Comparison of ENCODE assay signal across 8 cellular contexts in the genomic region with DNA sequence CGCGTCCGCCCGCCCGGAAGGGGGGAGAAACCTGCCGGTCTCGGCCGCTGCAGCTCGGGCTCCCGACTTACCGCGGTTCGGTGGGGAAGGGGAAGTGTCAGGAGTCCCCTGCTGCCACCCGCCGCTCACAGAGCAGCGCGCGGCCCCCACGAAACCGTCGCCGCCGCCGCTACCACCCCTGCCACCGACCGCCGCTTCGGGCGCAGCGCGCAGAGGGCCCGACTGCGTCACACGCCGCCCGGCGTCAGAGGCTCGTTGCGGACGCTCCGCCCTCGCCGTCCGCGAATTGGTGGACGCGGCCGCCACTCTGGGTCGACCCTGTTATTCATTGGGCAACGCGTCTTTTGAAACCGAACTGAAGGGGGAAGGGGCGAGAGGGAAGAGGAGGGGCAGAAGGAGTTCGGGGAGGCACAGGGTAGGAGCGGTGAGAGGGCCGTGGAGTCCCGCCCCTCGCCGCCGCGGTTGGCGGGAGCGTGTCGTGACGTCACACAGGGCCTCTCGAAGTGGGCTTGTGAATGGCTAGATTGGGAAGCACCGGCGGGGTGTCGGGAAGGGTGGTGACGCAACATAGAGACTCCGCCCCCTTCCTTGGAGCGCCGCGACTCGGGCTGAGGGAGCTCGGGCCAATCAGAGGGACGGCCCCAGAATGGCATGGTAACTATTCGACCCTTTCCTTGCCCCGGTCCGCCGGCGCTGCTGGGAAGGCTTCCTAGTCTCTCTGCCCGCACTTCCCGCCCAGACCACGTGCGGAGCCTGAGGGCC. TPM values are rescaled to one million over a fixed set of nuclear protein-coding genes. Genes with fewer than 3 reads are reported as not detected.
DNase-seq lines count a peak whose midpoint lies in the region; ATAC-seq and TF ChIP-seq lines count a peak whose summit lies in the region.

A gene (minus strand): TSS at position 226 of the 762 bp plus-strand sequence. CDS start 15,437 bp downstream, outside the sequence.

- no peak for TF ChIP-seq CTCF in C4-2B (conservative IDR thresholded peaks at IDR 0.05)

- peak within 1 kb of the TSS; percentile 93 for H3K4me3 Mint-ChIP-seq in dendritic cell treated with granulocyte-macrophage colony-stimulating factor and Interleukin-4, amounts not matched to agents 40 ng/mL and 50 ng/mL, for 4 days

- peak within 1 kb of the TSS; percentile 93 for H3K27ac ChIP-seq in C4-2B

- H3K27ac Mint-ChIP-seq in dendritic cell treated with granulocyte-macrophage colony-stimulating factor and Interleukin-4, amounts not matched to agents 40 ng/mL and 50 ng/mL, for 4 days, result peak within 1 kb of the TSS; percentile 98

- intact Hi-C loops in dendritic cell treated with granulocyte-macrophage colony-stimulating factor and Interleukin-4, amounts not matched to agents 40 ng/mL and 50 ng/mL, for 4 days (cut with micrococcal nuclease), result no loop called here

- H3K9me3 Mint-ChIP-seq in dendritic cell treated with granulocyte-macrophage colony-stimulating factor and Interleukin-4, amounts not matched to agents 40 ng/mL and 50 ng/mL, for 4 days, result no peaks in the 10 kb centered on the region

- peaks cover 35% of the 10 kb centered on the region for H3K36me3 Mint-ChIP-seq in dendritic cell treated with granulocyte-macrophage colony-stimulating factor and Interleukin-4, amounts not matched to agents 40 ng/mL and 50 ng/mL, for 4 days (ENCODE audit: low read depth)

- ATAC-seq in GM19395 (IDR thresholded peaks at IDR 0.05; ENCODE audit: unreplicated experiment) (peak; percentile 96), HG03565 (IDR thresholded peaks at IDR 0.05; ENCODE audit: unreplicated experiment) (peak; percentile 86), left lobe of liver (peak; percentile 94)

- DNase-seq in NCI-H774 (lab: John Stamatoyannopoulos, UW), result peak; percentile 99
- DNase-seq in activated CD4-positive, alpha-beta T cell treated with anti-CD3 and anti-CD28 coated beads, Interleukin-2, amount 50 U/mL, for 4 hours, result peak; percentile 99 to 100
- peak; percentile 100 for DNase-seq in left lobe of liver (ENCODE audit: low spot score)
- DNase-seq in stimulated activated CD4-positive, alpha-beta T cell treated with anti-CD3 and anti-CD28 coated beads, Interleukin-2, amount 100 ng/mL, for 4 hours (ENCODE audit: low read depth), result peak; percentile 100

- peaks cover 27% of the 10 kb centered on the region for H3K4me1 Mint-ChIP-seq in dendritic cell treated with granulocyte-macrophage colony-stimulating factor and Interleukin-4, amounts not matched to agents 40 ng/mL and 50 ng/mL, for 4 days (ENCODE audit: low read depth)

- H3K27me3 Mint-ChIP-seq in dendritic cell treated with granulocyte-macrophage colony-stimulating factor and Interleukin-4, amounts not matched to agents 40 ng/mL and 50 ng/mL, for 4 days, result no peaks in the 10 kb centered on the region

RNA-seq across cellular contexts. Expression of the gene that starts here (rescaled TPM):
- total RNA-seq in left lobe of liver, result 24.7 TPM

Comparison
In these comparisons a context has a peak if more than half of its experiments do, and no peak if none do; other contexts are left out.
1. Peak in every context shown above with its lines: DNase-seq, ATAC-seq and H3K27ac ChIP-seq.